Comparison of ENCODE assay signal across 8 cellular contexts in the genomic region with DNA sequence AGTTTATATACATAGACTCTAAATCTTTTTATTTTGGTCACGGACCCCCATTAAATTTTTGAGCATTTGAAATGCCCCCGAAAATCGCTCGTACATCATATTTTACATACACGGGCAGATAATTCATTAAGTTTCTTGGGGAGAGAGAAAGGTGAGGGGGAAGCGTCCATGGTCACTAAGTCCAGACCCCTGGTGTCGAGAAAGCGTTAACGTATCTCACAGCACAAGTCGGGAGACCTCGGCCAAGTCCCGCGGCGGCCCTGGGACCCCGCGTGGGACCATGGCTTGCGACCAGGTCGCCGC. TPM values are rescaled to one million over a fixed set of nuclear protein-coding genes. Genes with fewer than 3 reads are reported as not detected.
DNase-seq lines count a peak whose midpoint lies in the region; ATAC-seq, FAIRE-seq and TF ChIP-seq lines count a peak whose summit lies in the region.

No MANE protein-coding gene starts in this region.

- H3K4me2 ChIP-seq in K562 (ENCODE audit: insufficient read depth, low read length) (peak overlapping the region; percentile 83), mesenchymal stem cell (ENCODE audit: low read length, poor library complexity, severe bottlenecking) (peak overlapping the region; percentile 57)

- peak overlapping the region; percentile 95 to 100 for H3K18ac ChIP-seq in mesenchymal stem cell (ENCODE audit: low read depth in 1 of 2, low read length in 2 of 2)

- H2BK5ac ChIP-seq in mesenchymal stem cell (ENCODE audit: low read depth, low read length, poor library complexity, severe bottlenecking): peak overlapping the region; percentile 90

- no peak overlapping the region for H2BK120ac ChIP-seq in mesenchymal stem cell (ENCODE audit: low read depth, low read length)

- H2BK12ac ChIP-seq in mesenchymal stem cell (ENCODE audit: low read length in 2 of 2): peak overlapping the region in 1 of 2 experiments; percentile 25

- H2AFZ ChIP-seq in K562 (ENCODE audit: low read depth, low read length): peak overlapping the region; percentile 54
- peak overlapping the region; percentile 82 for H2AFZ ChIP-seq in mesenchymal stem cell (ENCODE audit: low read depth, low read length)

- TF ChIP-seq RAD21 in K562 (CRISPR knock-in tag; conservative IDR thresholded peaks at IDR 0.05 in 1 of 2, IDR thresholded peaks at IDR 0.05 in 1 of 2): peak in 1 of 2 experiments; percentile 12; a peak in 1 of 4 replicates

- H2BK15ac ChIP-seq in mesenchymal stem cell (ENCODE audit: low read depth, poor library complexity, severe bottlenecking): peak overlapping the region; percentile 80

- 2% methylated on average over 19 of the region's 19 CpGs for WGBS in K562 (ENCODE audit: insufficient coverage, low coverage, missing lambda C conversion rate)
- WGBS in mesenchymal stem cell: under 1% methylated on average over 14 of the region's 19 CpGs

- H3K79me2 ChIP-seq in K562 (ENCODE audit: control insufficient read depth, insufficient read depth, low read length): peaks cover 62% of the 10 kb centered on the region

- H2AK5ac ChIP-seq in mesenchymal stem cell (ENCODE audit: low read length, severe bottlenecking): no peak overlapping the region

- H3K4me1 ChIP-seq in right atrium auricular region (no peaks in the 10 kb centered on the region), K562 (replicated peaks in 1 of 2; ENCODE audit: control insufficient read depth in 2 of 2, insufficient read depth in 2 of 2, low read length in 2 of 2) (peaks cover 7 to 10% of the 10 kb centered on the region in 2 experiments; a peak in 3 of 5 replicates), mesenchymal stem cell (ENCODE audit: control insufficient read depth, insufficient read depth, low read depth, low read length) (no peaks in the 10 kb centered on the region)

- peak overlapping the region; percentile 78 to 97 for H3K9ac ChIP-seq in K562 (ENCODE audit: insufficient read depth in 1 of 2, low read depth in 2 of 2, low read length in 2 of 2)
- H3K9ac ChIP-seq in mesenchymal stem cell (ENCODE audit: low read length): peak overlapping the region; percentile 96

- H3K14ac ChIP-seq in mesenchymal stem cell (ENCODE audit: low read length in 2 of 2): peak overlapping the region in 1 of 2 experiments; percentile 88

- peak overlapping the region; percentile 97 to 100 for H3K27ac ChIP-seq in right atrium auricular region
- H3K27ac ChIP-seq in K562 (ENCODE audit: extremely low read depth, low read depth, low read length): peak overlapping the region; percentile 96
- H3K27ac ChIP-seq in mesenchymal stem cell (ENCODE audit: low read length, poor library complexity, severe bottlenecking): peak overlapping the region; percentile 76

- intact Hi-C loops in left cardiac atrium (cut with DNase I) (no loop called here), K562 (cut with micrococcal nuclease) (loop anchor here (2.0 to 10.0 kb wide), 6 partner anchors 60 to 438 kb away; a partner anchor contains a TSS)

- TF ChIP-seq EP300 in K562 (IDR thresholded peaks at IDR 0.05; ENCODE audit: low read length): no peak

- TF ChIP-seq CTCF in right atrium auricular region (IDR thresholded peaks at IDR 0.05): no peak
- TF ChIP-seq CTCF in K562 (IDR thresholded peaks at IDR 0.05 in 2 of 3, conservative IDR thresholded peaks at IDR 0.05 in 1 of 3; ENCODE audit: insufficient read depth in 2 of 3, low read depth in 1 of 3, low read length in 3 of 3): peak in 2 of 3 experiments; percentile 14 to 21; a peak in 1 of 6 replicates

- POLR2A ChIA-PET in K562 (lab: Yijun Ruan, JAX): interaction anchor here (0.6 to 1.7 kb wide), 9 partner anchors 10 to 764 kb away, joined by 3 to 12 read pairs (median 4); a partner anchor contains a TSS

- ATAC-seq in left cardiac atrium: no peak
- no peak for ATAC-seq in K562

- DNase-seq in right atrium auricular region (ENCODE audit: low spot score): no peak
- DNase-seq in left cardiac atrium: no peak
- no peak for DNase-seq in K562 (ENCODE audit: extremely low read depth in 1 of 4, low spot score in 3 of 4)
- DNase-seq in mesenchymal stem cell: no peak
- no peak for DNase-seq in H54 (ENCODE audit: insufficient read length, low spot score)
- DNase-seq in central memory CD4-positive, alpha-beta T cell: no peak
- no peak for DNase-seq in stimulated activated CD8-positive, alpha-beta memory T cell treated with anti-CD3 and anti-CD28 coated beads, Interleukin-4, amount 100 ng/mL, for 48 hours
- DNase-seq in OCI-M1 (lab: John Stamatoyannopoulos, UW): no peak

- no peaks in the 10 kb centered on the region for H3K36me3 ChIP-seq in right atrium auricular region
- peaks cover 13% of the 10 kb centered on the region; the same call in 2 of the 3 replicates for H3K36me3 ChIP-seq in K562 (ENCODE audit: control insufficient read depth, insufficient read depth, low read length)
- no peaks in the 10 kb centered on the region for H3K36me3 ChIP-seq in mesenchymal stem cell (ENCODE audit: control insufficient read depth in 1 of 2, insufficient read depth in 2 of 2, low read depth in 1 of 2, low read length in 2 of 2)

- no peaks in the 10 kb centered on the region for H3K27me3 ChIP-seq in right atrium auricular region
- H3K27me3 ChIP-seq in K562 (ENCODE audit: control insufficient read depth in 2 of 2, insufficient read depth in 2 of 2, low read length in 2 of 2): no peaks in the 10 kb centered on the region
- no peaks in the 10 kb centered on the region for H3K27me3 ChIP-seq in mesenchymal stem cell (ENCODE audit: control insufficient read depth in 1 of 2, insufficient read depth in 1 of 2, low read length in 2 of 2)

- H4K8ac ChIP-seq in mesenchymal stem cell (ENCODE audit: low read length): peak overlapping the region; percentile 83

- BruUV-seq in K562 (replicated peaks; lab: Mats Ljungman, UMichigan): no TSS peak

- H3K9me3 ChIP-seq in right atrium auricular region (no peaks in the 10 kb centered on the region), K562 (replicated peaks; ENCODE audit: control insufficient read depth, insufficient read depth, low read depth, low read length) (no peaks in the 10 kb centered on the region; the same call in 1 of the 2 replicates), mesenchymal stem cell (ENCODE audit: control insufficient read depth, low read length) (no peaks in the 10 kb centered on the region)

- H3K4me3 ChIP-seq in right atrium auricular region: peak overlapping the region; percentile 82 to 100
- peak overlapping the region; percentile 90 for H3K4me3 ChIP-seq in K562
- peak overlapping the region; percentile 95 to 99 for H3K4me3 ChIP-seq in mesenchymal stem cell (ENCODE audit: insufficient read depth in 1 of 2, low read depth in 1 of 2, low read length in 2 of 2)

- H3K9me1 ChIP-seq in K562 (ENCODE audit: control insufficient read depth, insufficient read depth, low read length): no peaks in the 10 kb centered on the region

- CTCF ChIA-PET in K562 (lab: Yijun Ruan, JAX; ENCODE audit: low intra/inter-chr PET ratio): interaction anchor here (1.0 kb wide), 1 partner anchor 246 kb away, joined by 3 read pairs; no protein-coding TSS in a partner anchor

- FAIRE-seq in K562 (lab: Jason Lieb, UNC) (no peak), H54 (lab: Jason Lieb, UNC) (no peak)

- no peak for TF ChIP-seq POLR2A in K562 (conservative IDR thresholded peaks at IDR 0.05)
- TF ChIP-seq POLR2A in H54 (IDR thresholded peaks at IDR 0.05; ENCODE audit: low read depth, low read length): no peak

- no peaks in the 10 kb centered on the region for H3K79me1 ChIP-seq in mesenchymal stem cell (replicated peaks; ENCODE audit: low read length, poor library complexity, severe bottlenecking)

- peak overlapping the region; percentile 47 for H4K91ac ChIP-seq in mesenchymal stem cell (ENCODE audit: low read length)

- in situ Hi-C loops in K562 (cut with MboI): no loop called here

- H3K23ac ChIP-seq in mesenchymal stem cell (ENCODE audit: low read length in 2 of 2): no peak overlapping the region

- H3K4ac ChIP-seq in mesenchymal stem cell (ENCODE audit: low read depth in 1 of 2, low read length in 2 of 2): peak overlapping the region in 1 of 2 experiments; percentile 100

- H4K20me1 ChIP-seq in K562 (replicated peaks; ENCODE audit: control insufficient read depth, insufficient read depth, low read length): no peaks in the 10 kb centered on the region

RNA-seq across cellular contexts. Expression of a gene that starts 0.8 kb away (rescaled TPM):
- total RNA-seq in right atrium auricular region: 10 to 100 TPM; 11.6 to 18.2 TPM
- 10 to 100 TPM; 20.3 to 25.4 TPM for total RNA-seq in left cardiac atrium
- total RNA-seq in K562 (2011; cell fraction: chromatin; rRNA removed; ENCODE audit: low replicate concordance): 83.3 and 94.4 TPM in 2 replicates
- 15.2 and 20.9 TPM in 2 replicates for total RNA-seq in K562 (2011; cell fraction: nucleolus; rRNA removed)
- 43.6 and 84.2 TPM in 2 replicates for total RNA-seq in K562 (2011; cell fraction: nucleoplasm; rRNA removed)
- 36.9 and 44.4 TPM in 2 replicates for total RNA-seq in K562 (2014; rRNA removed)
- total RNA-seq in K562 (2014; rRNA removed; fragmentation: Illumina TruSeq; extraction: Trizol): 83.5 and 93.8 TPM in 2 replicates
- 71.3 and 77.1 TPM in 2 replicates for total RNA-seq in K562 (2015; rRNA removed; fragmentation: Illumina TruSeq; extraction: Trizol)
- 109 and 116 TPM in 2 replicates for total RNA-seq in K562 (2021)
- 132 and 151 TPM in 2 replicates for polyA plus RNA-seq in K562 (2011; rRNA removed)
- 122 and 173 TPM in 2 replicates for polyA plus RNA-seq in K562 (2011; cell fraction: cytosol; rRNA removed)
- 54.8 and 78.5 TPM in 2 replicates for polyA plus RNA-seq in K562 (2011; cell fraction: nucleus; rRNA removed)
- 34.5 and 35.0 TPM in 2 replicates for polyA plus RNA-seq in K562 (2012)
- 60.3 and 68.0 TPM in 2 replicates for polyA plus RNA-seq in K562 (2014; fragmentation: Illumina TruSeq; extraction: Trizol)
- polyA plus RNA-seq in K562 (2014; fragmentation: Nextera tagmentation; extraction: Ambion mirVana): 10 to 100 TPM; 22.4 to 26.7 TPM
- polyA plus RNA-seq in K562 (2014; rRNA removed): 42.0 and 45.5 TPM in 2 replicates
- 252 and 271 TPM in 2 replicates for polyA minus RNA-seq in K562 (2011; rRNA and poly(A)+ RNA removed)
- polyA minus RNA-seq in K562 (2011; cell fraction: cytosol; rRNA and poly(A)+ RNA removed): 85.2 and 87.1 TPM in 2 replicates
- 22.9 and 43.9 TPM in 2 replicates for polyA minus RNA-seq in K562 (2011; cell fraction: nucleus; rRNA and poly(A)+ RNA removed)
- 26.7 TPM for polyA plus RNA-seq in mesenchymal stem cell (2013, experiment 1 of 2)
- polyA plus RNA-seq in mesenchymal stem cell (2013, experiment 2 of 2): 25.9 TPM

RNA-seq across cellular contexts. Expression of a gene that starts 47.3 kb away (rescaled TPM):
- 100 to 1,000 TPM in 1 of 2 donors, 10 to 100 TPM in 1; 93.0 to 127 TPM for total RNA-seq in right atrium auricular region
- 100 to 1,000 TPM in 1 of 2 donors, 10 to 100 TPM in 1; 99.3 to 107 TPM for total RNA-seq in left cardiac atrium
- 17.0 and 29.9 TPM in 2 replicates for total RNA-seq in K562 (2011; cell fraction: chromatin; rRNA removed; ENCODE audit: low replicate concordance)
- 11.0 and 12.2 TPM in 2 replicates for total RNA-seq in K562 (2011; cell fraction: nucleolus; rRNA removed)
- total RNA-seq in K562 (2011; cell fraction: nucleoplasm; rRNA removed): 15.3 and 17.0 TPM in 2 replicates
- total RNA-seq in K562 (2014; rRNA removed): 22.8 and 23.1 TPM in 2 replicates
- total RNA-seq in K562 (2014; rRNA removed; fragmentation: Illumina TruSeq; extraction: Trizol): 43.4 and 46.3 TPM in 2 replicates
- total RNA-seq in K562 (2015; rRNA removed; fragmentation: Illumina TruSeq; extraction: Trizol): 37.6 and 40.3 TPM in 2 replicates
- total RNA-seq in K562 (2021): 28.8 and 29.7 TPM in 2 replicates
- polyA plus RNA-seq in K562 (2011; rRNA removed): 64.8 and 74.1 TPM in 2 replicates
- 11.2 and 23.1 TPM in 2 replicates for polyA plus RNA-seq in K562 (2011; cell fraction: cytosol; rRNA removed)
- polyA plus RNA-seq in K562 (2011; cell fraction: nucleus; rRNA removed): 7.7 and 15.4 TPM in 2 replicates
- 29.3 and 34.5 TPM in 2 replicates for polyA plus RNA-seq in K562 (2012)
- 33.3 and 37.4 TPM in 2 replicates for polyA plus RNA-seq in K562 (2014; fragmentation: Illumina TruSeq; extraction: Trizol)
- polyA plus RNA-seq in K562 (2014; fragmentation: Nextera tagmentation; extraction: Ambion mirVana): 10 to 100 TPM; 32.7 to 35.6 TPM
- 23.1 and 24.6 TPM in 2 replicates for polyA plus RNA-seq in K562 (2014; rRNA removed)
- polyA minus RNA-seq in K562 (2011; rRNA and poly(A)+ RNA removed): 98.5 and 105 TPM in 2 replicates
- 31.7 and 40.8 TPM in 2 replicates for polyA minus RNA-seq in K562 (2011; cell fraction: cytosol; rRNA and poly(A)+ RNA removed)
- polyA minus RNA-seq in K562 (2011; cell fraction: nucleus; rRNA and poly(A)+ RNA removed): 7.9 and 16.2 TPM in 2 replicates
- polyA plus RNA-seq in mesenchymal stem cell (2013, experiment 1 of 2): 17.9 TPM
- 18.1 TPM for polyA plus RNA-seq in mesenchymal stem cell (2013, experiment 2 of 2)

Comparison
In these comparisons a context has a peak if more than half of its experiments do, and no peak if none do; other contexts are left out.
1. CTCF ChIP-seq: peak in K562 (2 of 3); none in right atrium auricular region (0 of 2).
2. Peak in every context shown above with its lines, with median percentiles within 50 percentile points of each other: H3K27ac ChIP-seq and H3K4me3 ChIP-seq.